8 cellular contexts compared by ENCODE assay signal in genomic region chr11:68459886-68460740, GRCh38. TPM values are rescaled to one million over a fixed set of nuclear protein-coding genes. Genes with fewer than 3 reads are reported as not detected.
DNase-seq lines count a peak whose midpoint lies in the region; ATAC-seq lines count a peak whose summit lies in the region.

No MANE protein-coding gene starts in this region.

- peak; percentile 72 for ATAC-seq in GM21360 (IDR thresholded peaks at IDR 0.05; ENCODE audit: unreplicated experiment)

- DNase-seq in CMK (ENCODE audit: low read depth) (peak; percentile 98), HT-29 (ENCODE audit: low spot score) (peak; percentile 99), NK-92 (lab: John Stamatoyannopoulos, UW; ENCODE audit: unreplicated experiment) (peak; percentile 75), lung microvascular endothelial cell (ENCODE audit: low read depth in 2 of 2) (peak; percentile 99 to 100)
- DNase-seq in activated CD8-positive, alpha-beta memory T cell treated with anti-CD3 and anti-CD28 coated beads for 24 hours, result peak; percentile 99
- peak; percentile 91 for DNase-seq in effector CD8-positive, alpha-beta T cell (lab: John Stamatoyannopoulos, UW)
- peak; percentile 90 to 94 (median 91) for DNase-seq in stimulated activated CD4-positive, alpha-beta T cell treated with anti-CD3 and anti-CD28 coated beads, TNF-alpha, amount 100 ng/mL, for 24 hours (ENCODE audit: low read depth in 3 of 3)

RNA-seq across cellular contexts. Expression of gene PPP6R3, which starts 0.4 kb away (rescaled TPM):
- 198 and 215 TPM in 2 replicates for total RNA-seq in HT-29 (2014; rRNA removed; shearing (Covaris generic))
- total RNA-seq in lung microvascular endothelial cell, result 95.9 and 133 TPM in 2 replicates

Comparison
In these comparisons a context has a peak if more than half of its experiments do, and no peak if none do; other contexts are left out.
1. Peak in every context shown above with its lines: DNase-seq and ATAC-seq.